14 cellular contexts compared by ENCODE assay signal in genomic region chr5:74978347-74978746, GRCh38.
"Had no signal": no experiment of that assay in that cellular context is flagged by ENCODE, and none has a peak within 500 bp of the region (broad histone marks: within the 10 kb centered on the region; RNA-seq: fewer than 3 reads in every experiment).

No MANE protein-coding gene starts in this region.

- ATAC-seq: left colon; right lobe of liver; stimulated activated naive CD8-positive, alpha-beta T cell treated with anti-CD3 and anti-CD28 coated beads, Interleukin-15, Interleukin-2, amounts not matched to agents 100 U/mL and 50 U/mL, for 24 hours had no signal

- FAIRE-seq: islet of Langerhans had no signal

- H3K27me3 ChIP-seq: colonic mucosa, right lobe of liver, transverse colon had no signal

- H3K4me3 ChIP-seq: colonic mucosa, lung, right lobe of liver, transverse colon had no signal

- DNase-seq: activated CD4-positive, alpha-beta T cell treated with anti-CD3 and anti-CD28 coated beads, Interleukin-2, amount 10 ng/mL, durations not matched to agents 7 days and 5 days; activated CD4-positive, CD25-positive, alpha-beta regulatory T cell; activated CD8-positive, alpha-beta memory T cell treated with anti-CD3 and anti-CD28 coated beads for 24 hours; activated naive CD4-positive, alpha-beta T cell; activated naive CD8-positive, alpha-beta T cell treated with anti-CD3 and anti-CD28 coated beads, Interleukin-2, amount 10 ng/mL, durations not matched to agents 7 days and 5 days; central memory CD4-positive, alpha-beta T cell; colonic mucosa; left colon; midbrain; right lobe of liver; stimulated activated naive CD8-positive, alpha-beta T cell treated with anti-CD3 and anti-CD28 coated beads, Interleukin-15, Interleukin-2, amounts not matched to agents 100 U/mL and 50 U/mL, for 24 hours; transverse colon had no signal

- H3K9me3 ChIP-seq: colonic mucosa, right lobe of liver, transverse colon had no signal

- H3K4me1 ChIP-seq: colonic mucosa, right lobe of liver, transverse colon had no signal

- H3K36me3 ChIP-seq: colonic mucosa, right lobe of liver, transverse colon had no signal

- H3K27ac ChIP-seq: colonic mucosa, right lobe of liver, transverse colon had no signal
